9 cellular contexts compared by ENCODE assay signal in the genomic region with DNA sequence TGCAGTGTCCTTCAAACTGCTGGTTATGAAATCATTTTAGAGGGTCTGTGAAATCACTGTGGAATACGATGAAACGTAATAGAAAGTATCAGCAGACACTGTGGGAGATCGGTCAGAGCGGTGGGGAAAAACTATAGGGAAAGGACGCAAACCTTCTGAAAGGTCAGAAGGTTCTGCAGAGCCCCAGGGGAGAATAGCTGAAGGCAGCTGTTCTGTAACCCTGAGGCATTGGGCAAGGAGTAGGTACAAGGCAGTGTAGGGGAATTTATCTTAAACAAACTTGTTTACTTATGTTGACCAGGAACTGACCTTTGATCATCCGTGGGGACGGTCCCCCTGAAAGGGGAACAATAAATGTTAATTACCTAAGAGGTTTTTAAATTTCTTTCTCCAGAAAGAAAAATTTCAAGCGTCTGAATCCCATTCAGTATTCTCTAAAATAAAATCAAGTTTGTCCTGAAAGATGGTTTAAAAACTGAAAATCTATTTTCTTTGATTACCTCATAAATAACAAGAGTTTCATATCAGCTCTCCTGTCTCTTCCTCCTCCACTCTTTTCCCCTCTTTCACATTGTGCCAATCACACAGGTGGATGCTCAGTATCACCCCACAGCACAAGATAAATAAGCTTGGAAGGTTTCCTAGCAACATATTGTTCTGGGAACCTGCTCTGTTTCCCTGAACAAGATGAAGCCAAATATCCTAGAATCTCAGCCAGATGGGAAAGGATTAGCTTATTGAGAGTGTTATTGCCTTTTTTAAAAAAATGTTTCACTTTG. TPM values are rescaled to one million over a fixed set of nuclear protein-coding genes. Genes with fewer than 3 reads are reported as not detected.
DNase-seq lines count a peak whose midpoint lies in the region; ATAC-seq and TF ChIP-seq lines count a peak whose summit lies in the region.
"Had no signal": no experiment of that assay in that cellular context is flagged by ENCODE, and none has a peak within 500 bp of the region (broad histone marks: within the 10 kb centered on the region; RNA-seq: fewer than 3 reads in every experiment).

No MANE protein-coding gene starts in this region.

- peaks cover 38% of the 10 kb centered on the region for H3K4me1 Mint-ChIP-seq in activated T-helper 1 cell treated with anti-CD3 and anti-CD28 coated beads, Interleukin-12 subunit alpha, Interleukin-12 subunit beta, Interleukin-2, Interleukin-4 antibody, amounts not matched to agents 30 ng/mL and 10 ng/mL and 1 ng/mL, durations not matched to agents 14 hours and 24 hours and 36 hours (ENCODE audit: low read depth)

- TF ChIP-seq POLR2A in body of pancreas (IDR thresholded peaks at IDR 0.05) (no peak), stomach (IDR thresholded peaks at IDR 0.05) (no peak)

- DNase-seq in left ventricle myocardium inferior (no peak), Right ventricle myocardium inferior (ENCODE audit: missing footprints) (no peak), NCI-H128 (lab: John Stamatoyannopoulos, UW; ENCODE audit: unreplicated experiment) (peak; percentile 70), body of pancreas (peak in 1 of 4 donors; percentile 31), stomach (no peak)
- no peak for DNase-seq in activated T-helper 1 cell treated with anti-CD3 and anti-CD28 coated beads, Interleukin-12 subunit alpha, Interleukin-12 subunit beta, Interleukin-2, Interleukin-4 antibody, amounts not matched to agents 30 ng/mL and 10 ng/mL and 1 ng/mL, durations not matched to agents 14 hours and 24 hours and 36 hours (ENCODE audit: low spot score)

- no peak for TF ChIP-seq EP300 in stomach (IDR thresholded peaks at IDR 0.05)

- H3K27ac ChIP-seq in left ventricle myocardium inferior (replicated peaks), result peak overlapping the region; percentile 22
- peak overlapping the region in 3 of 4 donors; percentile 29 to 74 (median 67) for H3K27ac ChIP-seq in body of pancreas
- peak overlapping the region in 4 of 5 donors; percentile 28 to 77 (median 48) for H3K27ac ChIP-seq in stomach
- H3K27ac ChIP-seq: C4-2B had no signal

- ATAC-seq in Right ventricle myocardium inferior, result no peak
- peak; percentile 85 for ATAC-seq in body of pancreas
- ATAC-seq in HG02763 (IDR thresholded peaks at IDR 0.05; ENCODE audit: unreplicated experiment), result no peak
- no peak for ATAC-seq in GM21381 (IDR thresholded peaks at IDR 0.05; ENCODE audit: unreplicated experiment)

- WGBS in body of pancreas, 2 donors, result 15 to 22% methylated on average over 8 of the region's 8 CpGs
- WGBS in stomach, 5 donors, result 26 to 53% (median 36%) methylated on average over 8 of the region's 8 CpGs

- no peak overlapping the region for H3K4me3 Mint-ChIP-seq in activated T-helper 1 cell treated with anti-CD3 and anti-CD28 coated beads, Interleukin-12 subunit alpha, Interleukin-12 subunit beta, Interleukin-2, Interleukin-4 antibody, amounts not matched to agents 30 ng/mL and 10 ng/mL and 1 ng/mL, durations not matched to agents 14 hours and 24 hours and 36 hours

- intact Hi-C loops in left ventricle myocardium inferior (cut with micrococcal nuclease), result no loop called here
- intact Hi-C loops in Right ventricle myocardium inferior (cut with DNase I), result no loop called here
- intact Hi-C loops in body of pancreas (cut with DNase I), result no loop called here
- intact Hi-C loops in stomach (cut with DNase I; ENCODE audit: low total_unique reads), result loop anchor here (5.0 kb wide), 1 partner anchor 52 kb away; no protein-coding TSS in a partner anchor
- intact Hi-C loops in activated T-helper 1 cell treated with anti-CD3 and anti-CD28 coated beads, Interleukin-12 subunit alpha, Interleukin-12 subunit beta, Interleukin-2, Interleukin-4 antibody, amounts not matched to agents 30 ng/mL and 10 ng/mL and 1 ng/mL, durations not matched to agents 14 hours and 24 hours and 36 hours (cut with micrococcal nuclease), result no loop called here

- H3K27me3 Mint-ChIP-seq in activated T-helper 1 cell treated with anti-CD3 and anti-CD28 coated beads, Interleukin-12 subunit alpha, Interleukin-12 subunit beta, Interleukin-2, Interleukin-4 antibody, amounts not matched to agents 30 ng/mL and 10 ng/mL and 1 ng/mL, durations not matched to agents 14 hours and 24 hours and 36 hours (ENCODE audit: insufficient read depth), result no peaks in the 10 kb centered on the region

- no peaks in the 10 kb centered on the region for H3K9me3 Mint-ChIP-seq in activated T-helper 1 cell treated with anti-CD3 and anti-CD28 coated beads, Interleukin-12 subunit alpha, Interleukin-12 subunit beta, Interleukin-2, Interleukin-4 antibody, amounts not matched to agents 30 ng/mL and 10 ng/mL and 1 ng/mL, durations not matched to agents 14 hours and 24 hours and 36 hours

- H3K36me3 Mint-ChIP-seq in activated T-helper 1 cell treated with anti-CD3 and anti-CD28 coated beads, Interleukin-12 subunit alpha, Interleukin-12 subunit beta, Interleukin-2, Interleukin-4 antibody, amounts not matched to agents 30 ng/mL and 10 ng/mL and 1 ng/mL, durations not matched to agents 14 hours and 24 hours and 36 hours (ENCODE audit: low read depth), result peaks cover 4% of the 10 kb centered on the region

- no peaks in the 10 kb centered on the region for H3K27me3 ChIP-seq in left ventricle myocardium inferior (ENCODE audit: low read depth)
- H3K27me3 ChIP-seq in body of pancreas, result no peaks in the 10 kb centered on the region
- H3K27me3 ChIP-seq in stomach, result no peaks in the 10 kb centered on the region

- H3K4me1 ChIP-seq in left ventricle myocardium inferior (peaks cover 36% of the 10 kb centered on the region), body of pancreas (peaks cover 32% of the 10 kb centered on the region), stomach (peaks cover 14 to 29% (median 21%) of the 10 kb centered on the region in 4 donors)

- TF ChIP-seq CTCF in left ventricle myocardium inferior (IDR thresholded peaks at IDR 0.05; ENCODE audit: borderline replicate concordance) (no peak), body of pancreas (IDR thresholded peaks at IDR 0.05) (no peak), stomach (IDR thresholded peaks at IDR 0.05) (no peak)

- H3K9me3 ChIP-seq in left ventricle myocardium inferior (replicated peaks), result no peaks in the 10 kb centered on the region
- no peaks in the 10 kb centered on the region for H3K9me3 ChIP-seq in body of pancreas
- H3K9me3 ChIP-seq in stomach, result no peaks in the 10 kb centered on the region

- no peak overlapping the region for H3K4me3 ChIP-seq in left ventricle myocardium inferior
- no peak overlapping the region for H3K4me3 ChIP-seq in body of pancreas
- H3K4me3 ChIP-seq in stomach, result no peak overlapping the region

- no peaks in the 10 kb centered on the region for H3K36me3 ChIP-seq in left ventricle myocardium inferior
- H3K36me3 ChIP-seq in body of pancreas (replicated peaks in 1 of 2; ENCODE audit: insufficient read depth in 1 of 2, low read depth in 2 of 2), result peaks cover 0 to 2% of the 10 kb centered on the region in 2 donors
- peaks cover 0 to 17% (median 0%) of the 10 kb centered on the region in 4 donors for H3K36me3 ChIP-seq in stomach

- no peak overlapping the region for H3K27ac Mint-ChIP-seq in activated T-helper 1 cell treated with anti-CD3 and anti-CD28 coated beads, Interleukin-12 subunit alpha, Interleukin-12 subunit beta, Interleukin-2, Interleukin-4 antibody, amounts not matched to agents 30 ng/mL and 10 ng/mL and 1 ng/mL, durations not matched to agents 14 hours and 24 hours and 36 hours

RNA-seq across cellular contexts. Expression of a gene that starts 45.9 kb away (rescaled TPM):
- total RNA-seq in left ventricle myocardium inferior (75.6 TPM), Right ventricle myocardium inferior (84.2 TPM), body of pancreas (10 to 100 TPM; 43.5 to 86.9 TPM), stomach (100 to 1,000 TPM in 3 of 5 donors, 10 to 100 TPM in 2; 16.5 to 317 (median 125) TPM)
- polyA plus RNA-seq in stomach, result 10 to 100 TPM; 38.2 to 64.4 (median 63.8) TPM
- 342 and 369 TPM in 2 replicates for total RNA-seq in activated T-helper 1 cell treated with anti-CD3 and anti-CD28 coated beads, Interleukin-12 subunit alpha, Interleukin-12 subunit beta, Interleukin-2, Interleukin-4 antibody, amounts not matched to agents 30 ng/mL and 10 ng/mL and 1 ng/mL, durations not matched to agents 14 hours and 24 hours and 36 hours
